ENCODE assay signal across 8 cellular contexts in genomic region chr1:33127001-33127823, GRCh38. TPM values are rescaled to one million over a fixed set of nuclear protein-coding genes. Genes with fewer than 3 reads are reported as not detected.
DNase-seq lines count a peak whose midpoint lies in the region; ATAC-seq and TF ChIP-seq lines count a peak whose summit lies in the region.

No MANE protein-coding gene starts in this region.

- H3K4me1 Mint-ChIP-seq in WTC11 (peaks cover 19% of the 10 kb centered on the region), immature natural killer cell (peaks cover 60 to 68% of the 10 kb centered on the region in 2 donors)

- DNase-seq in AG09309 (ENCODE audit: low read depth) (peak; percentile 97), NCI-H2227 (lab: John Stamatoyannopoulos, UW; ENCODE audit: unreplicated experiment) (peak; percentile 100), WTC11 (ENCODE audit: low spot score) (peak; percentile 95), caudate nucleus (lab: John Stamatoyannopoulos, UW) (peak; percentile 73 to 99 (median 96)), immature natural killer cell (peak; percentile 98 to 99 (median 99)), smooth muscle cell of the brain vasculature (ENCODE audit: low read depth, low spot score) (peak; percentile 99)

- peak overlapping the region; percentile 28 for H3K27ac Mint-ChIP-seq in WTC11
- H3K27ac Mint-ChIP-seq in immature natural killer cell, result peak overlapping the region; percentile 86 to 97 (median 96)

- peaks cover 36% of the 10 kb centered on the region for H3K27me3 Mint-ChIP-seq in WTC11 (ENCODE audit: low read depth)
- H3K27me3 Mint-ChIP-seq in immature natural killer cell (ENCODE audit: low read depth in 3 of 3), result peaks cover 5 to 10% (median 9%) of the 10 kb centered on the region in 3 donors

- H3K4me3 Mint-ChIP-seq in WTC11 (peak overlapping the region; percentile 79), immature natural killer cell (peak overlapping the region; percentile 95 to 96 (median 95))

- H3K4me3 ChIP-seq in AG09309 (ENCODE audit: control insufficient read depth, low read depth, low read length), result peak overlapping the region; percentile 79

- ATAC-seq in GM18907 (IDR thresholded peaks at IDR 0.05; ENCODE audit: unreplicated experiment) (peak; percentile 96), HG03159 (IDR thresholded peaks at IDR 0.05; ENCODE audit: unreplicated experiment) (peak; percentile 94), WTC11 (peak; percentile 97)

- H3K36me3 Mint-ChIP-seq in WTC11 (peaks cover 7% of the 10 kb centered on the region; the same call in 1 of the 2 replicates), immature natural killer cell (peaks cover 4 to 6% (median 5%) of the 10 kb centered on the region in 3 donors)

- CTCF ChIA-PET in WTC11 (lab: Charles Lee), result interaction anchor here (0.5 to 8.1 kb wide), 38 partner anchors 12 to 506 kb away, joined by 3 to 117 read pairs (median 5); partner anchors contain the start of genes AZIN2, HPCA and TRIM62

- POLR2A ChIA-PET in WTC11 (lab: Charles Lee), result interaction anchor here (0.7 kb wide), 1 partner anchor 40 kb away, joined by 5 read pairs; no protein-coding TSS in a partner anchor

- peak overlapping the region; percentile 97 for H3K27ac ChIP-seq in caudate nucleus (ENCODE audit: low read depth, low read length)

- peaks cover 8% of the 10 kb centered on the region for H3K9me3 Mint-ChIP-seq in WTC11
- H3K9me3 Mint-ChIP-seq in immature natural killer cell, result no peaks in the 10 kb centered on the region

- TF ChIP-seq CTCF in AG09309 (IDR thresholded peaks at IDR 0.05; ENCODE audit: control insufficient read depth, insufficient read depth, low read depth, low read length, missing control alignments) (peak; percentile 97), WTC11 (IDR thresholded peaks at IDR 0.05) (peak; percentile 66)

TF ChIP-seq in WTC11, 78 proteins besides CTCF, POLR2A, EP300 and RAD21 (continues in another document):
- TF ChIP-seq MAX (CRISPR knock-in tag; IDR thresholded peaks at IDR 0.05), result peak; percentile 80
- no peak for TF ChIP-seq ZNF416 (CRISPR knock-in tag; IDR thresholded peaks at IDR 0.05)
- no peak for TF ChIP-seq SOX15 (CRISPR knock-in tag; IDR thresholded peaks at IDR 0.05)
- TF ChIP-seq ZNF532 (CRISPR knock-in tag; IDR thresholded peaks at IDR 0.05; ENCODE audit: borderline replicate concordance), result no peak
- TF ChIP-seq ZNF138 (CRISPR knock-in tag; conservative IDR thresholded peaks at IDR 0.05), result no peak
- peak; percentile 67; the same call in 1 of the 2 replicates for TF ChIP-seq GTF2I (CRISPR knock-in tag; conservative IDR thresholded peaks at IDR 0.05)
- peak; percentile 82; the same call in 1 of the 2 replicates for TF ChIP-seq GABPB1 (CRISPR knock-in tag; IDR thresholded peaks at IDR 0.05)
- no peak for TF ChIP-seq HMGA2 (CRISPR knock-in tag; IDR thresholded peaks at IDR 0.05)
- no peak for TF ChIP-seq SMAD4 (CRISPR knock-in tag; IDR thresholded peaks at IDR 0.05)
- no peak for TF ChIP-seq ATF1 (CRISPR knock-in tag; IDR thresholded peaks at IDR 0.05)
- no peak for TF ChIP-seq KAT7 (CRISPR knock-in tag; IDR thresholded peaks at IDR 0.05; ENCODE audit: borderline replicate concordance)
- TF ChIP-seq ZMAT4 (CRISPR knock-in tag; IDR thresholded peaks at IDR 0.05), result no peak
- no peak for TF ChIP-seq IRF1 (CRISPR knock-in tag; IDR thresholded peaks at IDR 0.05)
- no peak for TF ChIP-seq E2F4 (CRISPR knock-in tag; IDR thresholded peaks at IDR 0.05; ENCODE audit: borderline replicate concordance, low read depth)
- TF ChIP-seq ZNF423 (CRISPR knock-in tag; IDR thresholded peaks at IDR 0.05), result no peak
- TF ChIP-seq ZBTB21 (CRISPR knock-in tag; IDR thresholded peaks at IDR 0.05; ENCODE audit: borderline replicate concordance), result no peak
- TF ChIP-seq FOXP4 (CRISPR knock-in tag; IDR thresholded peaks at IDR 0.05), result no peak; the same call in 1 of the 2 replicates
- peak; percentile 65 for TF ChIP-seq FOXK1 (CRISPR knock-in tag; IDR thresholded peaks at IDR 0.05)

RNA-seq across cellular contexts. Expression of gene AZIN2, which starts 46.3 kb away (rescaled TPM):
- total RNA-seq in WTC11 (2021), result 0.89 to 1.7 TPM (median 1.1 TPM) in 3 replicates
- polyA plus RNA-seq in immature natural killer cell, result 1 to 10 TPM; 1.6 to 2.9 (median 1.8) TPM

RNA-seq across cellular contexts. Expression of gene TRIM62, which starts 54.6 kb away (rescaled TPM):
- total RNA-seq in WTC11 (2021), result 10.7 to 13.6 TPM (median 11.0 TPM) in 3 replicates
- 1 to 10 TPM in 2 of 3 donors, not detected in 1; 2.5 to 8.0 TPM for polyA plus RNA-seq in immature natural killer cell

Comparison
In these comparisons a context has a peak if more than half of its experiments do, and no peak if none do; other contexts are left out.
1. Peak in every context shown above with its lines: DNase-seq, ATAC-seq, H3K4me3 ChIP-seq and H3K27ac ChIP-seq.